8 cellular contexts compared by ENCODE assay signal in genomic region chr4:73434311-73434710, GRCh38. TPM values are rescaled to one million over a fixed set of nuclear protein-coding genes. Genes with fewer than 3 reads are reported as not detected.
A peak's percentile ranks its signal among the peaks of the same experiment; 100 is the strongest.
DNase-seq lines count a peak whose midpoint lies in the region; ATAC-seq and TF ChIP-seq lines count a peak whose summit lies in the region.

No MANE protein-coding gene starts in this region.

- BruUV-seq in PC-3 (replicated peaks; lab: Mats Ljungman, UMichigan): no TSS peak

- CTCF ChIA-PET in PC-3 (lab: Charles Lee): no interaction called here

- H3K9ac ChIP-seq in PC-3 (ENCODE audit: low read length): no peak overlapping the region

- H3K4me2 ChIP-seq in PC-3 (ENCODE audit: low read length): no peak overlapping the region

- no peaks in the 10 kb centered on the region for H3K36me3 ChIP-seq in PC-3 (ENCODE audit: low read depth, low read length)

- H3K27ac ChIP-seq in PC-3 (ENCODE audit: low read length): no peak overlapping the region

- H3K4me3 ChIP-seq in PC-3 (ENCODE audit: low read length): no peak overlapping the region

- TF ChIP-seq CTCF in PC-3 (conservative IDR thresholded peaks at IDR 0.05; ENCODE audit: low read depth, low read length): peak; percentile 76

- no peaks in the 10 kb centered on the region for H3K36me3 Mint-ChIP-seq in naive thymus-derived CD8-positive, alpha-beta T cell

- H3K27me3 ChIP-seq in PC-3 (ENCODE audit: low read length): peaks cover 57% of the 10 kb centered on the region

- intact Hi-C loops in PC-3 (cut with micrococcal nuclease): no loop called here

- no peaks in the 10 kb centered on the region for H3K9me3 ChIP-seq in PC-3 (ENCODE audit: low read length)

- ATAC-seq in GM21723 (IDR thresholded peaks at IDR 0.05; ENCODE audit: unreplicated experiment) (peak; percentile 57), PC-3 (no peak), GM19452 (IDR thresholded peaks at IDR 0.05; ENCODE audit: unreplicated experiment) (no peak)
- no peak for ATAC-seq in naive thymus-derived CD8-positive, alpha-beta T cell

- H2AFZ ChIP-seq in PC-3 (ENCODE audit: low read length): no peak overlapping the region

- H3K27me3 Mint-ChIP-seq in naive thymus-derived CD8-positive, alpha-beta T cell: peaks cover 0 to 14% (median 3%) of the 10 kb centered on the region in 5 donors

- peak; percentile 48 for DNase-seq in DMS53 (lab: John Stamatoyannopoulos, UW)
- DNase-seq in PC-3: peak; percentile 48
- DNase-seq in iris pigment epithelial cell (ENCODE audit: low read depth): peak; percentile 16
- DNase-seq in NCI-H1436 treated with DMSO at 0.1 percent for 48 hours (lab: John Stamatoyannopoulos, UW): no peak
- DNase-seq in naive thymus-derived CD8-positive, alpha-beta T cell: no peak
- no peak for DNase-seq in NCI-H2107 (lab: John Stamatoyannopoulos, UW)

- POLR2A ChIA-PET in PC-3 (lab: Charles Lee; ENCODE audit: unreplicated experiment): no interaction called here
- POLR2A ChIA-PET in naive thymus-derived CD8-positive, alpha-beta T cell (lab: Charles Lee): no interaction called here

- H3K9me2 ChIP-seq in PC-3 (replicated peaks; ENCODE audit: low read length): no peaks in the 10 kb centered on the region

- H3K27ac Mint-ChIP-seq in naive thymus-derived CD8-positive, alpha-beta T cell: no peak overlapping the region

- H3K4me1 ChIP-seq in PC-3 (ENCODE audit: insufficient read depth, low read length): peaks cover 7% of the 10 kb centered on the region; the same call in 1 of the 2 replicates

- no peaks in the 10 kb centered on the region for H3K9me3 Mint-ChIP-seq in naive thymus-derived CD8-positive, alpha-beta T cell

- H4K20me1 ChIP-seq in PC-3 (ENCODE audit: low read length): no peaks in the 10 kb centered on the region

- H3F3A ChIP-seq in PC-3 (ENCODE audit: low read length, unreplicated experiment): no peaks in the 10 kb centered on the region

- no peaks in the 10 kb centered on the region for H3K4me1 Mint-ChIP-seq in naive thymus-derived CD8-positive, alpha-beta T cell

- H3K79me2 ChIP-seq in PC-3 (ENCODE audit: low read length): no peaks in the 10 kb centered on the region

- H3K4me3 Mint-ChIP-seq in naive thymus-derived CD8-positive, alpha-beta T cell: no peak overlapping the region

RNA-seq across cellular contexts. Expression of gene AFP, which starts 1.7 kb away (rescaled TPM):
- 0.40 TPM in 1 of 2 replicates, not detected in the other for total RNA-seq in PC-3 (2014; rRNA removed)
- total RNA-seq in naive thymus-derived CD8-positive, alpha-beta T cell: not detected
- polyA plus RNA-seq in naive thymus-derived CD8-positive, alpha-beta T cell: not detected

RNA-seq across cellular contexts. Expression of gene ALB, which starts 30.2 kb away (rescaled TPM):
- 0.22 TPM in 1 of 2 replicates, not detected in the other for total RNA-seq in PC-3 (2014; rRNA removed)
- total RNA-seq in naive thymus-derived CD8-positive, alpha-beta T cell: under 1 TPM; 0.73 to 0.88 TPM
- not detected for polyA plus RNA-seq in naive thymus-derived CD8-positive, alpha-beta T cell

RNA-seq across cellular contexts. Expression of gene AFM, which starts 47.2 kb away (rescaled TPM):
- total RNA-seq in PC-3 (2014; rRNA removed): not detected in 2 replicates
- not detected for total RNA-seq in naive thymus-derived CD8-positive, alpha-beta T cell
- not detected for polyA plus RNA-seq in naive thymus-derived CD8-positive, alpha-beta T cell

Comparison
In these comparisons a context has a peak if more than half of its experiments do, and no peak if none do; other contexts are left out.
1. DNase-seq: peak in DMS53 (single experiment), PC-3 (single experiment) and iris pigment epithelial cell (single experiment); none in NCI-H1436 treated with DMSO at 0.1 percent for 48 hours (single experiment), naive thymus-derived CD8-positive, alpha-beta T cell (0 of 10) and NCI-H2107 (single experiment).